ENCODE assay signal across 12 cellular contexts in genomic region chr5:80762573-80762972, GRCh38.
A peak's percentile ranks its signal among the peaks of the same experiment; 100 is the strongest.
DNase-seq lines count a peak whose midpoint lies in the region; ATAC-seq, FAIRE-seq and TF ChIP-seq lines count a peak whose summit lies in the region.
"Had no signal": no experiment of that assay in that cellular context is flagged by ENCODE, and none has a peak within 500 bp of the region (broad histone marks: within the 10 kb centered on the region; RNA-seq: fewer than 3 reads in every experiment).

No MANE protein-coding gene starts in this region.

- H3K27me3 ChIP-seq in pancreas, result no peaks in the 10 kb centered on the region

- intact Hi-C loops in pancreas (cut with DNase I), result no loop called here

- DNase-seq in pancreas (no peak), NCI-H446 treated with DMSO at 0.1 percent for 48 hours (lab: John Stamatoyannopoulos, UW) (no peak), substantia nigra (lab: John Stamatoyannopoulos, UW) (no peak)
- DNase-seq: DMS53 had no signal

- peaks cover 0 to 4% (median 0%) of the 10 kb centered on the region in 3 donors for H3K36me3 ChIP-seq in pancreas

- H3K27ac ChIP-seq in pancreas (no peak overlapping the region), substantia nigra (ENCODE audit: low read depth, low read length, poor library complexity, severe bottlenecking) (no peak overlapping the region)

- ATAC-seq in pancreas (no peak), HG02678 (IDR thresholded peaks at IDR 0.05; ENCODE audit: unreplicated experiment) (no peak)
- ATAC-seq: GM12878 had no signal

- H3K9me3 ChIP-seq in pancreas, result no peaks in the 10 kb centered on the region
- H3K9me3 ChIP-seq: HAP-1 had no signal

- TF ChIP-seq CTCF in pancreas (IDR thresholded peaks at IDR 0.05), result no peak

- peak; percentile 84 for FAIRE-seq in A204.1 (lab: Jason Lieb, UNC)
- peak; percentile 96 for FAIRE-seq in G401.6 (lab: Jason Lieb, UNC)
- peak; percentile 64 for FAIRE-seq in colon (lab: Jason Lieb, UNC)
- FAIRE-seq in pancreas (lab: Jason Lieb, UNC), result peak; percentile 60
- FAIRE-seq: GM12878, GM18507, H1 had no signal

- H3K4me1 ChIP-seq in pancreas, result no peaks in the 10 kb centered on the region
- H3K4me1 ChIP-seq: HAP-1 had no signal

- 97 to 99% methylated on average over 4 of the region's 4 CpGs for WGBS in pancreas, 2 donors

- no peak overlapping the region for H3K4me3 ChIP-seq in pancreas
- H3K4me3 ChIP-seq: GM12878, HAP-1 had no signal
